Comparison of ENCODE assay signal across 16 cellular contexts in genomic region chr4:169068423-169068822, GRCh38. TPM values are rescaled to one million over a fixed set of nuclear protein-coding genes. Genes with fewer than 3 reads are reported as not detected.
A peak's percentile ranks its signal among the peaks of the same experiment; 100 is the strongest.
DNase-seq lines count a peak whose midpoint lies in the region; ATAC-seq and TF ChIP-seq lines count a peak whose summit lies in the region.
"Had no signal": no experiment of that assay in that cellular context is flagged by ENCODE, and none has a peak within 500 bp of the region (broad histone marks: within the 10 kb centered on the region; RNA-seq: fewer than 3 reads in every experiment).

No MANE protein-coding gene starts in this region.

- TF ChIP-seq POLR2A in testis (IDR thresholded peaks at IDR 0.05) = no peak

- H3K27me3 ChIP-seq in upper lobe of right lung = no peaks in the 10 kb centered on the region
- H3K27me3 ChIP-seq in testis = no peaks in the 10 kb centered on the region
- H3K27me3 ChIP-seq: brain microvascular endothelial cell had no signal

- POLR2A ChIA-PET in activated naive CD8-positive, alpha-beta T cell treated with anti-CD3 and anti-CD28 coated beads, Interleukin-2, amount 10 ng/mL, durations not matched to agents 7 days and 5 days (lab: Charles Lee) = no interaction called here

- ATAC-seq in activated naive CD8-positive, alpha-beta T cell treated with anti-CD3 and anti-CD28 coated beads, Interleukin-2, amount 10 ng/mL, durations not matched to agents 7 days and 5 days (ENCODE audit: low read depth) = peak; percentile 36
- no peak for ATAC-seq in activated naive CD8-positive, alpha-beta T cell treated with anti-CD3 and anti-CD28 coated beads, Interleukin-2, amount 50 U/mL, for 24 hours
- ATAC-seq in HG03442 (IDR thresholded peaks at IDR 0.05; ENCODE audit: unreplicated experiment) (peak; percentile 85), upper lobe of right lung (peak; percentile 49), GM18909 (IDR thresholded peaks at IDR 0.05; ENCODE audit: poor library complexity, unreplicated experiment) (no peak)

- H3K4me1 Mint-ChIP-seq in activated naive CD8-positive, alpha-beta T cell treated with anti-CD3 and anti-CD28 coated beads, Interleukin-2, amount 10 ng/mL, durations not matched to agents 7 days and 5 days = peaks cover 7% of the 10 kb centered on the region
- H3K4me1 Mint-ChIP-seq in activated naive CD8-positive, alpha-beta T cell treated with anti-CD3 and anti-CD28 coated beads, Interleukin-2, amount 50 U/mL, for 24 hours = no peaks in the 10 kb centered on the region
- H3K4me1 Mint-ChIP-seq in immature natural killer cell = peaks cover 9% of the 10 kb centered on the region in 2 donors

- peak overlapping the region; percentile 68 for H3K27ac Mint-ChIP-seq in activated naive CD8-positive, alpha-beta T cell treated with anti-CD3 and anti-CD28 coated beads, Interleukin-2, amount 10 ng/mL, durations not matched to agents 7 days and 5 days
- H3K27ac Mint-ChIP-seq in activated naive CD8-positive, alpha-beta T cell treated with anti-CD3 and anti-CD28 coated beads, Interleukin-2, amount 50 U/mL, for 24 hours = no peak overlapping the region
- peak overlapping the region in 3 of 6 donors; percentile 7 to 11 (median 10) for H3K27ac Mint-ChIP-seq in immature natural killer cell

- intact Hi-C loops in upper lobe of right lung (cut with DNase I) = no loop called here
- intact Hi-C loops in testis (cut with DNase I; ENCODE audit: low total_unique reads) = no loop called here

- H3K27me3 Mint-ChIP-seq in activated naive CD8-positive, alpha-beta T cell treated with anti-CD3 and anti-CD28 coated beads, Interleukin-2, amount 10 ng/mL, durations not matched to agents 7 days and 5 days = no peaks in the 10 kb centered on the region
- no peaks in the 10 kb centered on the region for H3K27me3 Mint-ChIP-seq in activated naive CD8-positive, alpha-beta T cell treated with anti-CD3 and anti-CD28 coated beads, Interleukin-2, amount 50 U/mL, for 24 hours
- H3K27me3 Mint-ChIP-seq in immature natural killer cell (ENCODE audit: low read depth in 3 of 3) = peaks cover 0 to 5% (median 2%) of the 10 kb centered on the region in 3 donors

- TF ChIP-seq CTCF in upper lobe of right lung (IDR thresholded peaks at IDR 0.05) (no peak), testis (IDR thresholded peaks at IDR 0.05) (no peak)

- H3K36me3 ChIP-seq in upper lobe of right lung (no peaks in the 10 kb centered on the region), testis (ENCODE audit: low read depth, missing control alignments) (no peaks in the 10 kb centered on the region)
- H3K36me3 ChIP-seq: brain microvascular endothelial cell had no signal

- no peaks in the 10 kb centered on the region for H3K4me1 ChIP-seq in upper lobe of right lung
- no peaks in the 10 kb centered on the region for H3K4me1 ChIP-seq in testis

- no peaks in the 10 kb centered on the region for H3K9me3 Mint-ChIP-seq in activated naive CD8-positive, alpha-beta T cell treated with anti-CD3 and anti-CD28 coated beads, Interleukin-2, amount 10 ng/mL, durations not matched to agents 7 days and 5 days
- no peaks in the 10 kb centered on the region for H3K9me3 Mint-ChIP-seq in activated naive CD8-positive, alpha-beta T cell treated with anti-CD3 and anti-CD28 coated beads, Interleukin-2, amount 50 U/mL, for 24 hours
- H3K9me3 Mint-ChIP-seq in immature natural killer cell = no peaks in the 10 kb centered on the region
- H3K9me3 Mint-ChIP-seq: HFFc6 had no signal

- no peak for DNase-seq in activated naive CD8-positive, alpha-beta T cell treated with anti-CD3 and anti-CD28 coated beads, Interleukin-2, amount 10 ng/mL, durations not matched to agents 7 days and 5 days
- DNase-seq in activated naive CD8-positive, alpha-beta T cell treated with anti-CD3 and anti-CD28 coated beads, Interleukin-2, amount 50 U/mL, for 24 hours = no peak
- DNase-seq in immature natural killer cell (peak in 2 of 3 donors; percentile 7 to 16), upper lobe of right lung (no peak), testis (no peak), cortex of kidney (lab: John Stamatoyannopoulos, UW) (no peak)
- DNase-seq: activated T-cell treated with anti-CD3 and anti-CD28 coated beads, Interleukin-2, amount 50 U/mL, for 48 hours; brain microvascular endothelial cell; HFFc6; hypothalamus; midbrain; NCI-H2171 treated with DMSO at 0.1 percent for 48 hours; PC-9; small intestine had no signal

- H3K9me3 ChIP-seq in upper lobe of right lung (no peaks in the 10 kb centered on the region), testis (no peaks in the 10 kb centered on the region)

- H3K4me3 ChIP-seq in upper lobe of right lung (no peak overlapping the region), testis (no peak overlapping the region)
- H3K4me3 ChIP-seq: PC-9 had no signal

- H3K27ac ChIP-seq in upper lobe of right lung = no peak overlapping the region
- no peak overlapping the region for H3K27ac ChIP-seq in testis
- H3K27ac ChIP-seq: brain microvascular endothelial cell had no signal

- H3K36me3 Mint-ChIP-seq in activated naive CD8-positive, alpha-beta T cell treated with anti-CD3 and anti-CD28 coated beads, Interleukin-2, amount 10 ng/mL, durations not matched to agents 7 days and 5 days = no peaks in the 10 kb centered on the region
- no peaks in the 10 kb centered on the region for H3K36me3 Mint-ChIP-seq in activated naive CD8-positive, alpha-beta T cell treated with anti-CD3 and anti-CD28 coated beads, Interleukin-2, amount 50 U/mL, for 24 hours (ENCODE audit: low read depth)
- peaks cover 0 to 3% (median 0%) of the 10 kb centered on the region in 3 donors for H3K36me3 Mint-ChIP-seq in immature natural killer cell

- WGBS in testis, 2 donors = 78 to 87% methylated on average over 8 of the region's 8 CpGs

- H3K4me3 Mint-ChIP-seq in activated naive CD8-positive, alpha-beta T cell treated with anti-CD3 and anti-CD28 coated beads, Interleukin-2, amount 10 ng/mL, durations not matched to agents 7 days and 5 days = no peak overlapping the region
- no peak overlapping the region for H3K4me3 Mint-ChIP-seq in activated naive CD8-positive, alpha-beta T cell treated with anti-CD3 and anti-CD28 coated beads, Interleukin-2, amount 50 U/mL, for 24 hours
- no peak overlapping the region for H3K4me3 Mint-ChIP-seq in immature natural killer cell
- H3K4me3 Mint-ChIP-seq: HFFc6 had no signal

RNA-seq across cellular contexts. Expression of gene CBR4, which starts 58.4 kb away (rescaled TPM):
- total RNA-seq in activated naive CD8-positive, alpha-beta T cell treated with anti-CD3 and anti-CD28 coated beads, Interleukin-2, amount 10 ng/mL, durations not matched to agents 7 days and 5 days = 10 to 100 TPM; 18.0 to 19.1 TPM
- 10 to 100 TPM in 1 of 3 donors, 1 to 10 TPM in 2; 2.3 to 11.5 (median 7.6) TPM for polyA plus RNA-seq in immature natural killer cell
- 13.6 TPM for total RNA-seq in upper lobe of right lung
- total RNA-seq in testis = 10 to 100 TPM; 27.7 to 36.4 TPM
- polyA plus RNA-seq in testis (ENCODE audit: insufficient read depth, low read depth, low replicate concordance) = 14.0 TPM

Comparison
In these comparisons a context has a peak if more than half of its experiments do, and no peak if none do; other contexts are left out.
1. ATAC-seq: peak in activated naive CD8-positive, alpha-beta T cell treated with anti-CD3 and anti-CD28 coated beads, Interleukin-2, amount 10 ng/mL, durations not matched to agents 7 days and 5 days (single experiment), HG03442 (single experiment) and upper lobe of right lung (single experiment); none in activated naive CD8-positive, alpha-beta T cell treated with anti-CD3 and anti-CD28 coated beads, Interleukin-2, amount 50 U/mL, for 24 hours (single experiment) and GM18909 (single experiment).
2. DNase-seq: peak in immature natural killer cell (2 of 3); none in activated naive CD8-positive, alpha-beta T cell treated with anti-CD3 and anti-CD28 coated beads, Interleukin-2, amount 10 ng/mL, durations not matched to agents 7 days and 5 days (single experiment), activated naive CD8-positive, alpha-beta T cell treated with anti-CD3 and anti-CD28 coated beads, Interleukin-2, amount 50 U/mL, for 24 hours (single experiment), upper lobe of right lung (single experiment), testis (single experiment) and cortex of kidney (single experiment).